In genomic region chr22:36803358-36803757, GRCh38 we compare ENCODE assay signal across 31 cellular contexts.
DNase-seq lines count a peak whose midpoint lies in the region; FAIRE-seq and TF ChIP-seq lines count a peak whose summit lies in the region.
"Had no signal": no experiment of that assay in that cellular context is flagged by ENCODE, and none has a peak within 500 bp of the region (broad histone marks: within the 10 kb centered on the region; RNA-seq: fewer than 3 reads in every experiment).

No MANE protein-coding gene starts in this region.

- no peaks in the 10 kb centered on the region for H3K9me3 ChIP-seq in HEK293 (ENCODE audit: control insufficient read depth, insufficient read depth, low read depth, low read length)
- H3K9me3 ChIP-seq: A549; BE2C; BLaER1; BLaER1 treated with 17β-estradiol and CSF1 and Interleukin-3, amounts not matched to agents 10 nM and 100 nM; Caco-2 had no signal

- CTCF ChIA-PET in HEK293 (lab: Yijun Ruan, JAX), result interaction anchor here (0.5 to 2.2 kb wide), 5 partner anchors 22 to 396 kb away, joined by 3 to 11 read pairs (median 3); no protein-coding TSS in a partner anchor

- no peaks in the 10 kb centered on the region for H3K4me1 ChIP-seq in HEK293 (ENCODE audit: control insufficient read depth, insufficient read depth, low read length)
- H3K4me1 ChIP-seq: A549, BE2C, Caco-2 had no signal

- no peak overlapping the region for H3K27ac ChIP-seq in HEK293 (ENCODE audit: extremely low read depth, low read depth, low read length)
- H3K27ac ChIP-seq: 22Rv1; A549; BLaER1; BLaER1 treated with 17β-estradiol and CSF1 and Interleukin-3, amounts not matched to agents 10 nM and 100 nM; C4-2B had no signal

- H3K36me3 ChIP-seq in HEK293 (ENCODE audit: control insufficient read depth in 2 of 2, insufficient read depth in 1 of 2, low read length in 2 of 2), result no peaks in the 10 kb centered on the region
- H3K36me3 ChIP-seq: BE2C; BLaER1; BLaER1 treated with 17β-estradiol and CSF1 and Interleukin-3, amounts not matched to agents 10 nM and 100 nM had no signal

- DNase-seq in urothelium cell line (ENCODE audit: low spot score) (no peak), HK-2 (ENCODE audit: unreplicated experiment) (no peak), midbrain (lab: John Stamatoyannopoulos, UW) (no peak)
- DNase-seq: 8988T; ACHN; AML-193; BE2C; C1 segment of cervical spinal cord; Caco-2; Calu3; CD4-positive, alpha-beta memory T cell; CD4-positive, alpha-beta T cell; CD4-positive, CD25-positive, alpha-beta regulatory T cell; CD8-positive, alpha-beta memory T cell; CD8-positive, alpha-beta T cell; COR-L47; DMS 273 treated with DMSO at 0.1 percent for 48 hours; DMS153; DMS53; DMS79; DMS79 treated with DMSO at 0.1 percent for 48 hours; DND-41; EL had no signal

- peak; percentile 23 for FAIRE-seq in urothelium cell line (lab: Jason Lieb, UNC)
- FAIRE-seq: A204.1, A549, D721Med had no signal

- no peak overlapping the region for H3K4me3 ChIP-seq in HEK293 (ENCODE audit: low read depth, low read length)
- H3K4me3 ChIP-seq: A549; BLaER1; BLaER1 treated with 17β-estradiol and CSF1 and Interleukin-3, amounts not matched to agents 10 nM and 100 nM had no signal

- POLR2A ChIA-PET in HEK293 (lab: Yijun Ruan, JAX), result interaction anchor here (0.5 kb wide), 1 partner anchor 129 kb away, joined by 7 read pairs; no protein-coding TSS in a partner anchor

- no peak for TF ChIP-seq CTCF in HEK293 (tag by site-specific recombination; IDR thresholded peaks at IDR 0.05)

TF ChIP-seq in HEK293, 187 proteins besides CTCF, POLR2A, EP300 and RAD21:
- peak; percentile 97 for TF ChIP-seq ZNF366 (tag by site-specific recombination; conservative IDR thresholded peaks at IDR 0.05)
- TF ChIP-seq ZBTB21 (tag by site-specific recombination; IDR thresholded peaks at IDR 0.05), result no peak
- peak; percentile 53; the same call in 1 of the 2 replicates for TF ChIP-seq ZBTB17 (tag by site-specific recombination; IDR thresholded peaks at IDR 0.05)
- no peak for TF ChIP-seq ZBTB10 (tag by site-specific recombination; IDR thresholded peaks at IDR 0.05)
- TF ChIP-seq ZNF416 (tag by site-specific recombination; IDR thresholded peaks at IDR 0.05), result no peak
- no peak for TF ChIP-seq ZNF394 (tag by site-specific recombination; IDR thresholded peaks at IDR 0.05; ENCODE audit: borderline replicate concordance)
- TF ChIP-seq ZSCAN18 (tag by site-specific recombination; IDR thresholded peaks at IDR 0.05), result no peak
- TF ChIP-seq OSR2 (tag by site-specific recombination; IDR thresholded peaks at IDR 0.05), result no peak
- no peak for TF ChIP-seq ZNF555 (tag by site-specific recombination; conservative IDR thresholded peaks at IDR 0.05)
- no peak for TF ChIP-seq ZNF660 (tag by site-specific recombination; IDR thresholded peaks at IDR 0.05)
- TF ChIP-seq GLI2 (tag by site-specific recombination; IDR thresholded peaks at IDR 0.05; ENCODE audit: borderline replicate concordance, low read depth), result no peak
- TF ChIP-seq ZNF121 (tag by site-specific recombination; IDR thresholded peaks at IDR 0.05), result no peak
- TF ChIP-seq AEBP2 (tag by site-specific recombination; IDR thresholded peaks at IDR 0.05; ENCODE audit: borderline replicate concordance), result no peak
- TF ChIP-seq HOXA7 (CRISPR knock-in tag; IDR thresholded peaks at IDR 0.05; ENCODE audit: borderline replicate concordance), result no peak
- no peak for TF ChIP-seq ZBTB6 (tag by site-specific recombination; IDR thresholded peaks at IDR 0.05)
- TF ChIP-seq ZFHX2 (tag by site-specific recombination; conservative IDR thresholded peaks at IDR 0.05), result peak; percentile 32; the same call in 1 of the 2 replicates
- no peak for TF ChIP-seq ZNF785 (tag by site-specific recombination; IDR thresholded peaks at IDR 0.05)
- TF ChIP-seq MYNN (tag by site-specific recombination; IDR thresholded peaks at IDR 0.05; ENCODE audit: borderline replicate concordance), result no peak
